Comparison of ENCODE assay signal across 1 cellular context in the genomic region with DNA sequence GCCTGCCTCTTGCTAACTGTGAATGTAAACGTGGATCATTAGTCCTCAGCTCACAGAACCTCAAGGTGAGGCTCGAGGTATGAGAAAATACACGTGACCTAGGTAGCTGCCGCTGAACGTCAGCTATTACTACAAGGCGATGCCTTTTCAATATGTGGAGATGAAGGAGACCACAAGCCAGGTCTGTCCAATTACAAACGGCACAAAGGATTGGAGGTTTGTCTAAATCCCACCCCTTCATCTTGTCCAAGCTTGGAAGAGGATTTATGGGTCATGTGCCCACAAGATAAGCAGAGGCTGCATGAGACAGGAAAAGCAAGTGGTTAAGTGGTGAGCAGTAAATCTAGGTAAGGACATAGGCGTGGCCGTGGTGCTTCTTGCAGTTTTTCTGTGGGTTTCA.
A peak's percentile ranks its signal among the peaks of the same experiment; 100 is the strongest.
TF ChIP-seq lines count a peak whose summit lies in the region.

No MANE protein-coding gene starts in this region.

TF ChIP-seq in K562, 482 proteins besides CTCF, POLR2A, EP300 and RAD21 (continues in another document):
- TF ChIP-seq, protein P1, sequence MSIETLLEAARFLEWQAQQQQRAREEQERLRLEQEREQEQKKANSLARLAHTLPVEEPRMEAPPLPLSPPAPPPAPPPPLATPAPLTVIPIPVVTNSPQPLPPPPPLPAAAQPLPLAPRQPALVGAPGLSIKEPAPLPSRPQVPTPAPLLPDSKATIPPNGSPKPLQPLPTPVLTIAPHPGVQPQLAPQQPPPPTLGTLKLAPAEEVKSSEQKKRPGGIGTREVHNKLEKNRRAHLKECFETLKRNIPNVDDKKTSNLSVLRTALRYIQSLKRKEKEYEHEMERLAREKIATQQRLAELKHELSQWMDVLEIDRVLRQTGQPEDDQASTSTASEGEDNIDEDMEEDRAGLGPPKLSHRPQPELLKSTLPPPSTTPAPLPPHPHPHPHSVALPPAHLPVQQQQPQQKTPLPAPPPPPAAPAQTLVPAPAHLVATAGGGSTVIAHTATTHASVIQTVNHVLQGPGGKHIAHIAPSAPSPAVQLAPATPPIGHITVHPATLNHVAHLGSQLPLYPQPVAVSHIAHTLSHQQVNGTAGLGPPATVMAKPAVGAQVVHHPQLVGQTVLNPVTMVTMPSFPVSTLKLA (conservative IDR thresholded peaks at IDR 0.05) = no peak; a peak in 1 of 4 replicates
- TF ChIP-seq ELF2 (CRISPR knock-in tag; IDR thresholded peaks at IDR 0.05) = 0 out of 2 replicates have a peak, but pooled peaks have one; percentile 0
- TF ChIP-seq, protein P2, sequence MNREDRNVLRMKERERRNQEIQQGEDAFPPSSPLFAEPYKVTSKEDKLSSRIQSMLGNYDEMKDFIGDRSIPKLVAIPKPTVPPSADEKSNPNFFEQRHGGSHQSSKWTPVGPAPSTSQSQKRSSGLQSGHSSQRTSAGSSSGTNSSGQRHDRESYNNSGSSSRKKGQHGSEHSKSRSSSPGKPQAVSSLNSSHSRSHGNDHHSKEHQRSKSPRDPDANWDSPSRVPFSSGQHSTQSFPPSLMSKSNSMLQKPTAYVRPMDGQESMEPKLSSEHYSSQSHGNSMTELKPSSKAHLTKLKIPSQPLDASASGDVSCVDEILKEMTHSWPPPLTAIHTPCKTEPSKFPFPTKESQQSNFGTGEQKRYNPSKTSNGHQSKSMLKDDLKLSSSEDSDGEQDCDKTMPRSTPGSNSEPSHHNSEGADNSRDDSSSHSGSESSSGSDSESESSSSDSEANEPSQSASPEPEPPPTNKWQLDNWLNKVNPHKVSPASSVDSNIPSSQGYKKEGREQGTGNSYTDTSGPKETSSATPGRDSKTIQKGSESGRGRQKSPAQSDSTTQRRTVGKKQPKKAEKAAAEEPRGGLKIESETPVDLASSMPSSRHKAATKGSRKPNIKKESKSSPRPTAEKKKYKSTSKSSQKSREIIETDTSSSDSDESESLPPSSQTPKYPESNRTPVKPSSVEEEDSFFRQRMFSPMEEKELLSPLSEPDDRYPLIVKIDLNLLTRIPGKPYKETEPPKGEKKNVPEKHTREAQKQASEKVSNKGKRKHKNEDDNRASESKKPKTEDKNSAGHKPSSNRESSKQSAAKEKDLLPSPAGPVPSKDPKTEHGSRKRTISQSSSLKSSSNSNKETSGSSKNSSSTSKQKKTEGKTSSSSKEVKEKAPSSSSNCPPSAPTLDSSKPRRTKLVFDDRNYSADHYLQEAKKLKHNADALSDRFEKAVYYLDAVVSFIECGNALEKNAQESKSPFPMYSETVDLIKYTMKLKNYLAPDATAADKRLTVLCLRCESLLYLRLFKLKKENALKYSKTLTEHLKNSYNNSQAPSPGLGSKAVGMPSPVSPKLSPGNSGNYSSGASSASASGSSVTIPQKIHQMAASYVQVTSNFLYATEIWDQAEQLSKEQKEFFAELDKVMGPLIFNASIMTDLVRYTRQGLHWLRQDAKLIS (CRISPR knock-in tag; IDR thresholded peaks at IDR 0.05) = no peak
- TF ChIP-seq TAL1 (IDR thresholded peaks at IDR 0.05) = peak; percentile 69
- TF ChIP-seq PHTF2 (CRISPR knock-in tag; IDR thresholded peaks at IDR 0.05) = 0 out of 2 replicates have a peak, but pooled peaks have one; percentile 56
- TF ChIP-seq CHD4 (IDR thresholded peaks at IDR 0.05; ENCODE audit: insufficient read depth, insufficient replicate concordance, low read depth, low read length, poor library complexity, severe bottlenecking) = no peak
- TF ChIP-seq, protein P3, sequence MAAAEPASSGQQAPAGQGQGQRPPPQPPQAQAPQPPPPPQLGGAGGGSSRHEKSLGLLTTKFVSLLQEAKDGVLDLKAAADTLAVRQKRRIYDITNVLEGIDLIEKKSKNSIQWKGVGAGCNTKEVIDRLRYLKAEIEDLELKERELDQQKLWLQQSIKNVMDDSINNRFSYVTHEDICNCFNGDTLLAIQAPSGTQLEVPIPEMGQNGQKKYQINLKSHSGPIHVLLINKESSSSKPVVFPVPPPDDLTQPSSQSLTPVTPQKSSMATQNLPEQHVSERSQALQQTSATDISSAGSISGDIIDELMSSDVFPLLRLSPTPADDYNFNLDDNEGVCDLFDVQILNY (CRISPR knock-in tag; IDR thresholded peaks at IDR 0.05) = peak; percentile 61; the same call in 1 of the 2 replicates
- peak; percentile 84 for TF ChIP-seq PML (IDR thresholded peaks at IDR 0.05; ENCODE audit: low read length)
- TF ChIP-seq CBFA2T2 (conservative IDR thresholded peaks at IDR 0.05) = peak; percentile 80
- TF ChIP-seq HNRNPL (IDR thresholded peaks at IDR 0.05; ENCODE audit: low read depth, low read length) = no peak
- TF ChIP-seq ZNF444 (CRISPR knock-in tag; IDR thresholded peaks at IDR 0.05) = no peak
- peak; percentile 5 for TF ChIP-seq DACH1 (IDR thresholded peaks at IDR 0.05; ENCODE audit: partially characterized antibody)
- TF ChIP-seq, protein P4, sequence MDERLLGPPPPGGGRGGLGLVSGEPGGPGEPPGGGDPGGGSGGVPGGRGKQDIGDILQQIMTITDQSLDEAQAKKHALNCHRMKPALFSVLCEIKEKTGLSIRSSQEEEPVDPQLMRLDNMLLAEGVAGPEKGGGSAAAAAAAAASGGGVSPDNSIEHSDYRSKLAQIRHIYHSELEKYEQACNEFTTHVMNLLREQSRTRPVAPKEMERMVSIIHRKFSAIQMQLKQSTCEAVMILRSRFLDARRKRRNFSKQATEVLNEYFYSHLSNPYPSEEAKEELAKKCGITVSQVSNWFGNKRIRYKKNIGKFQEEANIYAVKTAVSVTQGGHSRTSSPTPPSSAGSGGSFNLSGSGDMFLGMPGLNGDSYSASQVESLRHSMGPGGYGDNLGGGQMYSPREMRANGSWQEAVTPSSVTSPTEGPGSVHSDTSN (CRISPR knock-in tag; IDR thresholded peaks at IDR 0.05; ENCODE audit: low read depth) = peak; percentile 61; the same call in 1 of the 2 replicates
- TF ChIP-seq, protein P4 (tag; conservative IDR thresholded peaks at IDR 0.05; ENCODE audit: low read depth) = peak; percentile 99
- TF ChIP-seq ESRRB (CRISPR knock-in tag; IDR thresholded peaks at IDR 0.05; ENCODE audit: borderline replicate concordance) = no peak
- TF ChIP-seq, protein P5, sequence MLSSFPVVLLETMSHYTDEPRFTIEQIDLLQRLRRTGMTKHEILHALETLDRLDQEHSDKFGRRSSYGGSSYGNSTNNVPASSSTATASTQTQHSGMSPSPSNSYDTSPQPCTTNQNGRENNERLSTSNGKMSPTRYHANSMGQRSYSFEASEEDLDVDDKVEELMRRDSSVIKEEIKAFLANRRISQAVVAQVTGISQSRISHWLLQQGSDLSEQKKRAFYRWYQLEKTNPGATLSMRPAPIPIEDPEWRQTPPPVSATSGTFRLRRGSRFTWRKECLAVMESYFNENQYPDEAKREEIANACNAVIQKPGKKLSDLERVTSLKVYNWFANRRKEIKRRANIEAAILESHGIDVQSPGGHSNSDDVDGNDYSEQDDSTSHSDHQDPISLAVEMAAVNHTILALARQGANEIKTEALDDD (IDR thresholded peaks at IDR 0.05) = peak; percentile 75
- TF ChIP-seq, protein P6, sequence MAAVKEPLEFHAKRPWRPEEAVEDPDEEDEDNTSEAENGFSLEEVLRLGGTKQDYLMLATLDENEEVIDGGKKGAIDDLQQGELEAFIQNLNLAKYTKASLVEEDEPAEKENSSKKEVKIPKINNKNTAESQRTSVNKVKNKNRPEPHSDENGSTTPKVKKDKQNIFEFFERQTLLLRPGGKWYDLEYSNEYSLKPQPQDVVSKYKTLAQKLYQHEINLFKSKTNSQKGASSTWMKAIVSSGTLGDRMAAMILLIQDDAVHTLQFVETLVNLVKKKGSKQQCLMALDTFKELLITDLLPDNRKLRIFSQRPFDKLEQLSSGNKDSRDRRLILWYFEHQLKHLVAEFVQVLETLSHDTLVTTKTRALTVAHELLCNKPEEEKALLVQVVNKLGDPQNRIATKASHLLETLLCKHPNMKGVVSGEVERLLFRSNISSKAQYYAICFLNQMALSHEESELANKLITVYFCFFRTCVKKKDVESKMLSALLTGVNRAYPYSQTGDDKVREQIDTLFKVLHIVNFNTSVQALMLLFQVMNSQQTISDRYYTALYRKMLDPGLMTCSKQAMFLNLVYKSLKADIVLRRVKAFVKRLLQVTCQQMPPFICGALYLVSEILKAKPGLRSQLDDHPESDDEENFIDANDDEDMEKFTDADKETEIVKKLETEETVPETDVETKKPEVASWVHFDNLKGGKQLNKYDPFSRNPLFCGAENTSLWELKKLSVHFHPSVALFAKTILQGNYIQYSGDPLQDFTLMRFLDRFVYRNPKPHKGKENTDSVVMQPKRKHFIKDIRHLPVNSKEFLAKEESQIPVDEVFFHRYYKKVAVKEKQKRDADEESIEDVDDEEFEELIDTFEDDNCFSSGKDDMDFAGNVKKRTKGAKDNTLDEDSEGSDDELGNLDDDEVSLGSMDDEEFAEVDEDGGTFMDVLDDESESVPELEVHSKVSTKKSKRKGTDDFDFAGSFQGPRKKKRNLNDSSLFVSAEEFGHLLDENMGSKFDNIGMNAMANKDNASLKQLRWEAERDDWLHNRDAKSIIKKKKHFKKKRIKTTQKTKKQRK (IDR thresholded peaks at IDR 0.05; ENCODE audit: borderline replicate concordance, low read depth, low read length) = no peak
- peak; percentile 39; the same call in 1 of the 2 replicates for TF ChIP-seq MECOM (CRISPR knock-in tag; IDR thresholded peaks at IDR 0.05)
- no peak for TF ChIP-seq CEBPG (CRISPR knock-in tag; IDR thresholded peaks at IDR 0.05)
- no peak for TF ChIP-seq CEBPG (tag; conservative IDR thresholded peaks at IDR 0.05 in 1 of 2, IDR thresholded peaks at IDR 0.05 in 1 of 2)
- TF ChIP-seq DDX20 (tag; IDR thresholded peaks at IDR 0.05; ENCODE audit: low read depth) = no peak
- TF ChIP-seq, protein P7, sequence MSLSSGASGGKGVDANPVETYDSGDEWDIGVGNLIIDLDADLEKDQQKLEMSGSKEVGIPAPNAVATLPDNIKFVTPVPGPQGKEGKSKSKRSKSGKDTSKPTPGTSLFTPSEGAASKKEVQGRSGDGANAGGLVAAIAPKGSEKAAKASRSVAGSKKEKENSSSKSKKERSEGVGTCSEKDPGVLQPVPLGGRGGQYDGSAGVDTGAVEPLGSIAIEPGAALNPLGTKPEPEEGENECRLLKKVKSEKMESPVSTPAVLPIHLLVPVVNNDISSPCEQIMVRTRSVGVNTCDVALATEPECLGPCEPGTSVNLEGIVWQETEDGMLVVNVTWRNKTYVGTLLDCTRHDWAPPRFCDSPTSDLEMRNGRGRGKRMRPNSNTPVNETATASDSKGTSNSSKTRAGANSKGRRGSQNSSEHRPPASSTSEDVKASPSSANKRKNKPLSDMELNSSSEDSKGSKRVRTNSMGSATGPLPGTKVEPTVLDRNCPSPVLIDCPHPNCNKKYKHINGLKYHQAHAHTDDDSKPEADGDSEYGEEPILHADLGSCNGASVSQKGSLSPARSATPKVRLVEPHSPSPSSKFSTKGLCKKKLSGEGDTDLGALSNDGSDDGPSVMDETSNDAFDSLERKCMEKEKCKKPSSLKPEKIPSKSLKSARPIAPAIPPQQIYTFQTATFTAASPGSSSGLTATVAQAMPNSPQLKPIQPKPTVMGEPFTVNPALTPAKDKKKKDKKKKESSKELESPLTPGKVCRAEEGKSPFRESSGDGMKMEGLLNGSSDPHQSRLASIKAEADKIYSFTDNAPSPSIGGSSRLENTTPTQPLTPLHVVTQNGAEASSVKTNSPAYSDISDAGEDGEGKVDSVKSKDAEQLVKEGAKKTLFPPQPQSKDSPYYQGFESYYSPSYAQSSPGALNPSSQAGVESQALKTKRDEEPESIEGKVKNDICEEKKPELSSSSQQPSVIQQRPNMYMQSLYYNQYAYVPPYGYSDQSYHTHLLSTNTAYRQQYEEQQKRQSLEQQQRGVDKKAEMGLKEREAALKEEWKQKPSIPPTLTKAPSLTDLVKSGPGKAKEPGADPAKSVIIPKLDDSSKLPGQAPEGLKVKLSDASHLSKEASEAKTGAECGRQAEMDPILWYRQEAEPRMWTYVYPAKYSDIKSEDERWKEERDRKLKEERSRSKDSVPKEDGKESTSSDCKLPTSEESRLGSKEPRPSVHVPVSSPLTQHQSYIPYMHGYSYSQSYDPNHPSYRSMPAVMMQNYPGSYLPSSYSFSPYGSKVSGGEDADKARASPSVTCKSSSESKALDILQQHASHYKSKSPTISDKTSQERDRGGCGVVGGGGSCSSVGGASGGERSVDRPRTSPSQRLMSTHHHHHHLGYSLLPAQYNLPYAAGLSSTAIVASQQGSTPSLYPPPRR (CRISPR knock-in tag; IDR thresholded peaks at IDR 0.05; ENCODE audit: borderline replicate concordance) = no peak
- TF ChIP-seq POLR2AphosphoS5 (IDR thresholded peaks at IDR 0.05; ENCODE audit: control insufficient read depth, insufficient read depth, low read depth, low read length) = peak; percentile 72
- TF ChIP-seq ZNF165 (CRISPR knock-in tag; IDR thresholded peaks at IDR 0.05; ENCODE audit: borderline replicate concordance) = no peak
- TF ChIP-seq, protein P8, sequence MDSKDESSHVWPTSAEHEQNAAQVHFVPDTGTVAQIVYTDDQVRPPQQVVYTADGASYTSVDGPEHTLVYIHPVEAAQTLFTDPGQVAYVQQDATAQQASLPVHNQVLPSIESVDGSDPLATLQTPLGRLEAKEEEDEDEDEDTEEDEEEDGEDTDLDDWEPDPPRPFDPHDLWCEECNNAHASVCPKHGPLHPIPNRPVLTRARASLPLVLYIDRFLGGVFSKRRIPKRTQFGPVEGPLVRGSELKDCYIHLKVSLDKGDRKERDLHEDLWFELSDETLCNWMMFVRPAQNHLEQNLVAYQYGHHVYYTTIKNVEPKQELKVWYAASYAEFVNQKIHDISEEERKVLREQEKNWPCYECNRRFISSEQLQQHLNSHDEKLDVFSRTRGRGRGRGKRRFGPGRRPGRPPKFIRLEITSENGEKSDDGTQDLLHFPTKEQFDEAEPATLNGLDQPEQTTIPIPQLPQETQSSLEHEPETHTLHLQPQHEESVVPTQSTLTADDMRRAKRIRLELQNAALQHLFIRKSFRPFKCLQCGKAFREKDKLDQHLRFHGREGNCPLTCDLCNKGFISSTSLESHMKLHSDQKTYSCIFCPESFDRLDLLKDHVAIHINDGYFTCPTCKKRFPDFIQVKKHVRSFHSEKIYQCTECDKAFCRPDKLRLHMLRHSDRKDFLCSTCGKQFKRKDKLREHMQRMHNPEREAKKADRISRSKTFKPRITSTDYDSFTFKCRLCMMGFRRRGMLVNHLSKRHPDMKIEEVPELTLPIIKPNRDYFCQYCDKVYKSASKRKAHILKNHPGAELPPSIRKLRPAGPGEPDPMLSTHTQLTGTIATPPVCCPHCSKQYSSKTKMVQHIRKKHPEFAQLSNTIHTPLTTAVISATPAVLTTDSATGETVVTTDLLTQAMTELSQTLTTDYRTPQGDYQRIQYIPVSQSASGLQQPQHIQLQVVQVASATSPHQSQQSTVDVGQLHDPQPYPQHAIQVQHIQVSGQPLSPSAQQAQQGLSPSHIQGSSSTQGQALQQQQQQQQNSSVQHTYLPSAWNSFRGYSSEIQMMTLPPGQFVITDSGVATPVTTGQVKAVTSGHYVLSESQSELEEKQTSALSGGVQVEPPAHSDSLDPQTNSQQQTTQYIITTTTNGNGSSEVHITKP (IDR thresholded peaks at IDR 0.05; ENCODE audit: partially characterized antibody) = peak; percentile 60
- no peak for TF ChIP-seq NCOA6 (IDR thresholded peaks at IDR 0.05)
- no peak; the same call in 1 of the 2 replicates for TF ChIP-seq SP1 (CRISPR knock-in tag; IDR thresholded peaks at IDR 0.05)
- TF ChIP-seq ZNF212 (CRISPR knock-in tag; IDR thresholded peaks at IDR 0.05) = no peak
